9 cellular contexts compared by ENCODE assay signal in the genomic region with DNA sequence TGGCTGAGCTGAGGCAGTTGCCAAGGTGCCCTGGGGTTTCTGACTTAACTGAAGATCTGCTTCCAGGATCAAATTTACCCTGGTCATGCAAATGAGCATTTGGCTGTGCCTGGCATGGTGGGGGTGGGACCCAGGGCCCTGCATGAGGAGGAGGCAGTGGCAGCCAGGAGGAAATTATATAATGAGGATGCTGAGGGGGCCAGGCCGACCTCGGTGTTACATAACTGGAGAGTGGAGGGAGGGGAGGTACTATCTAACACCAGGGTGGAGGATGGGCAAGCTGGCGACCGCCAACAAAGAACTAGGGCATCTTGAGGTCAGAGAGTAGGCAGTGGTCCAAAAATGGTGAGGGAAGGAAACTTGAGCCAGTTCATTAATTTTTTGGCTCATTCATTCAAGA. TPM values are rescaled to one million over a fixed set of nuclear protein-coding genes. Genes with fewer than 3 reads are reported as not detected.
DNase-seq lines count a peak whose midpoint lies in the region; ATAC-seq, FAIRE-seq and TF ChIP-seq lines count a peak whose summit lies in the region.
"Had no signal": no experiment of that assay in that cellular context is flagged by ENCODE, and none has a peak within 500 bp of the region (broad histone marks: within the 10 kb centered on the region; RNA-seq: fewer than 3 reads in every experiment).

No MANE protein-coding gene starts in this region.

- intact Hi-C loops in CD4-positive, alpha-beta T cell (cut with DNase I, micrococcal nuclease): loop anchor here in 1 of 2 experiments (5.0 kb wide), 1 partner anchor 49 kb away; no protein-coding TSS in a partner anchor
- intact Hi-C loops in esophagus squamous epithelium (cut with DNase I) (no loop called here), Calu3 (cut with micrococcal nuclease; ENCODE audit: unreplicated experiment) (no loop called here)

- DNase-seq in CD4-positive, alpha-beta T cell: no peak
- DNase-seq in NCI-H526 (lab: John Stamatoyannopoulos, UW) (peak; percentile 69 to 89), esophagus squamous epithelium (lab: John Stamatoyannopoulos, UW) (no peak), Calu3 (no peak), AML-193 (lab: John Stamatoyannopoulos, UW) (no peak), RCC 7860 (ENCODE audit: low spot score) (no peak)
- no peak for DNase-seq in stimulated activated CD4-positive, alpha-beta T cell treated with anti-CD3 and anti-CD28 coated beads, Interleukin-4, amount 100 ng/mL, for 4 hours

- ATAC-seq in CD4-positive, alpha-beta T cell (ENCODE audit: poor library complexity): no peak

- CTCF ChIA-PET in CD4-positive, alpha-beta T cell (lab: Charles Lee): no interaction called here
- CTCF ChIA-PET in Calu3 (lab: Charles Lee): no interaction called here

- TF ChIP-seq CTCF in CD4-positive, alpha-beta T cell (IDR thresholded peaks at IDR 0.05): no peak
- TF ChIP-seq CTCF in esophagus squamous epithelium (IDR thresholded peaks at IDR 0.05) (no peak), Calu3 (IDR thresholded peaks at IDR 0.05; ENCODE audit: unreplicated experiment) (no peak)

- H3K27me3 Mint-ChIP-seq in CD4-positive, alpha-beta T cell: no peaks in the 10 kb centered on the region
- H3K27me3 Mint-ChIP-seq in Calu3 (ENCODE audit: unreplicated experiment): no peaks in the 10 kb centered on the region
- H3K27me3 Mint-ChIP-seq: type B pancreatic cell had no signal

- H3K9me3 Mint-ChIP-seq in CD4-positive, alpha-beta T cell: no peaks in the 10 kb centered on the region
- H3K9me3 Mint-ChIP-seq in Calu3 (ENCODE audit: low read depth, unreplicated experiment): no peaks in the 10 kb centered on the region
- H3K9me3 Mint-ChIP-seq: type B pancreatic cell had no signal

- H3K27ac ChIP-seq in CD4-positive, alpha-beta T cell (ENCODE audit: low read depth, low read length): no peak overlapping the region
- peak overlapping the region; percentile 71 to 87 (median 82) for H3K27ac ChIP-seq in esophagus squamous epithelium
- peak overlapping the region; percentile 76 for H3K27ac ChIP-seq in rectal smooth muscle tissue (ENCODE audit: low read depth, low read length)

- no TSS peak for BruUV-seq in Calu3 (replicated peaks; lab: Mats Ljungman, UMichigan)

- H3K36me3 ChIP-seq in esophagus squamous epithelium (peaks cover 8 to 68% (median 32%) of the 10 kb centered on the region in 3 donors), rectal smooth muscle tissue (ENCODE audit: control insufficient read depth, insufficient read depth, low read length) (peaks cover 26% of the 10 kb centered on the region)

- H3K36me3 Mint-ChIP-seq in CD4-positive, alpha-beta T cell (ENCODE audit: low read depth): peaks cover 88% of the 10 kb centered on the region
- no peaks in the 10 kb centered on the region for H3K36me3 Mint-ChIP-seq in Calu3 (ENCODE audit: insufficient read depth, unreplicated experiment)

- no peaks in the 10 kb centered on the region for H3K27me3 ChIP-seq in CD4-positive, alpha-beta T cell (ENCODE audit: control insufficient read depth, insufficient read depth, low read length)
- no peaks in the 10 kb centered on the region for H3K27me3 ChIP-seq in esophagus squamous epithelium
- H3K27me3 ChIP-seq in rectal smooth muscle tissue (ENCODE audit: control insufficient read depth, insufficient read depth, low read length): no peaks in the 10 kb centered on the region

- H3K4me1 Mint-ChIP-seq in CD4-positive, alpha-beta T cell (ENCODE audit: low read depth): peaks cover 44% of the 10 kb centered on the region
- peaks cover 7% of the 10 kb centered on the region for H3K4me1 Mint-ChIP-seq in Calu3 (ENCODE audit: low read depth, unreplicated experiment)

- POLR2A ChIA-PET in CD4-positive, alpha-beta T cell (lab: Charles Lee): interaction anchor here (1.1 to 1.3 kb wide), 2 partner anchors 14 to 35 kb away, joined by 3 to 4 read pairs; no protein-coding TSS in a partner anchor

- 25 to 30% methylated on average over 4 of the region's 4 CpGs for WGBS in esophagus squamous epithelium, 2 donors

- no peak for TF ChIP-seq POLR2A in esophagus squamous epithelium (IDR thresholded peaks at IDR 0.05)

- H3K4me3 Mint-ChIP-seq in CD4-positive, alpha-beta T cell: no peak overlapping the region
- no peak overlapping the region for H3K4me3 Mint-ChIP-seq in Calu3 (ENCODE audit: low read depth, unreplicated experiment)
- H3K4me3 Mint-ChIP-seq: type B pancreatic cell had no signal

- no peak for FAIRE-seq in RCC 7860 (lab: Jason Lieb, UNC)

- H3K4me3 ChIP-seq in esophagus squamous epithelium (no peak overlapping the region), rectal smooth muscle tissue (ENCODE audit: low read length) (no peak overlapping the region)

- H3K4me1 ChIP-seq in esophagus squamous epithelium (peaks cover 37 to 93% (median 63%) of the 10 kb centered on the region in 3 donors), rectal smooth muscle tissue (ENCODE audit: control insufficient read depth, insufficient read depth, low read length) (peaks cover 34% of the 10 kb centered on the region)

- H3K27ac Mint-ChIP-seq in CD4-positive, alpha-beta T cell: peak overlapping the region; percentile 46
- H3K27ac Mint-ChIP-seq in Calu3 (ENCODE audit: unreplicated experiment): no peak overlapping the region
- H3K27ac Mint-ChIP-seq: type B pancreatic cell had no signal

- no peaks in the 10 kb centered on the region for H3K9me3 ChIP-seq in CD4-positive, alpha-beta T cell (ENCODE audit: control insufficient read depth, low read length)
- H3K9me3 ChIP-seq in esophagus squamous epithelium: no peaks in the 10 kb centered on the region

- no peak overlapping the region for H3K9ac ChIP-seq in rectal smooth muscle tissue (ENCODE audit: low read length)

RNA-seq across cellular contexts. Expression of gene PLEKHO2, which starts 16.4 kb away (rescaled TPM):
- 1 to 10 TPM; 5.6 to 5.9 TPM for total RNA-seq in CD4-positive, alpha-beta T cell
- 10 to 100 TPM in 1 of 4 donors, 1 to 10 TPM in 3; 5.6 to 18.3 (median 7.2) TPM for total RNA-seq in esophagus squamous epithelium
- total RNA-seq in Calu3 (2022): 2.0 and 2.4 TPM in 2 replicates

RNA-seq across cellular contexts. Expression of gene PIF1, which starts 32.7 kb away (rescaled TPM):
- under 1 TPM; 0.22 to 0.27 TPM for total RNA-seq in CD4-positive, alpha-beta T cell
- 10 to 100 TPM in 1 of 4 donors, 1 to 10 TPM in 3; 1.8 to 17.5 (median 3.8) TPM for total RNA-seq in esophagus squamous epithelium
- total RNA-seq in Calu3 (2022): 33.9 and 51.5 TPM in 2 replicates

RNA-seq across cellular contexts. Expression of gene ANKDD1A, which starts 53.6 kb away (rescaled TPM):
- 1 to 10 TPM in 1 of 2 experiments, under 1 TPM in 1; 0.95 to 1.9 TPM for total RNA-seq in CD4-positive, alpha-beta T cell
- total RNA-seq in esophagus squamous epithelium (1 to 10 TPM in 3 of 4 donors, under 1 TPM in 1; 0.45 to 7.8 (median 2.4) TPM), Calu3 (2022) (0.37 and 0.42 TPM in 2 replicates)

Comparison
In these comparisons a context has a peak if more than half of its experiments do, and no peak if none do; other contexts are left out.
1. DNase-seq: peak in NCI-H526 (2 of 2); none in CD4-positive, alpha-beta T cell (0 of 10), esophagus squamous epithelium (single experiment), Calu3 (single experiment), AML-193 (0 of 2), stimulated activated CD4-positive, alpha-beta T cell treated with anti-CD3 and anti-CD28 coated beads, Interleukin-4, amount 100 ng/mL, for 4 hours (0 of 2) and RCC 7860 (single experiment).